9 cellular contexts compared by ENCODE assay signal in genomic region chr7:21939136-21939857, GRCh38. TPM values are rescaled to one million over a fixed set of nuclear protein-coding genes. Genes with fewer than 3 reads are reported as not detected.
DNase-seq lines count a peak whose midpoint lies in the region; ATAC-seq and TF ChIP-seq lines count a peak whose summit lies in the region.
"Had no signal": no experiment of that assay in that cellular context is flagged by ENCODE, and none has a peak within 500 bp of the region (broad histone marks: within the 10 kb centered on the region; RNA-seq: fewer than 3 reads in every experiment).

No MANE protein-coding gene starts in this region.

- intact Hi-C loops in sciatic nerve (cut with DNase I), result no loop called here

- H3K27me3 ChIP-seq in Peyer's patch, result no peaks in the 10 kb centered on the region
- no peaks in the 10 kb centered on the region for H3K27me3 ChIP-seq in brain microvascular endothelial cell (replicated peaks)

- peak; percentile 61 for DNase-seq in activated naive CD4-positive, alpha-beta T cell treated with anti-CD3 and anti-CD28 coated beads, Interleukin-2, amount 50 U/mL, for 16 hours
- DNase-seq in sciatic nerve (ENCODE audit: low spot score), result no peak
- DNase-seq in Peyer's patch, result no peak
- DNase-seq in HuH-7.5 (ENCODE audit: low spot score), result no peak
- no peak for DNase-seq in brain microvascular endothelial cell

- peak; percentile 62 for ATAC-seq in GM21381 (IDR thresholded peaks at IDR 0.05; ENCODE audit: unreplicated experiment)
- peak; percentile 64 for ATAC-seq in HG03571 (IDR thresholded peaks at IDR 0.05; ENCODE audit: unreplicated experiment)
- peak; percentile 69 for ATAC-seq in sciatic nerve
- ATAC-seq: K562 had no signal

- in situ Hi-C loops in brain microvascular endothelial cell (cut with HindIII; ENCODE audit: low pct_ligation_motif_present, low sequenced_read_pairs), result no loop called here

- no peaks in the 10 kb centered on the region for H3K36me3 ChIP-seq in Peyer's patch
- no peaks in the 10 kb centered on the region for H3K36me3 ChIP-seq in brain microvascular endothelial cell (replicated peaks)

- H3K27ac ChIP-seq in Peyer's patch (no peak overlapping the region), brain microvascular endothelial cell (no peak overlapping the region)

- TF ChIP-seq POLR2A in Peyer's patch (IDR thresholded peaks at IDR 0.05), result no peak

- no peak for TF ChIP-seq CTCF in Peyer's patch (IDR thresholded peaks at IDR 0.05)
- no peak for TF ChIP-seq CTCF in brain microvascular endothelial cell (IDR thresholded peaks at IDR 0.05; ENCODE audit: low read depth, low read length, missing control alignments)

- H3K9me3 ChIP-seq in Peyer's patch, result no peaks in the 10 kb centered on the region

- H3K4me1 ChIP-seq in Peyer's patch, result peaks cover 0 to 9% (median 2%) of the 10 kb centered on the region in 4 donors

- peak overlapping the region; percentile 16; the same call in 1 of the 2 replicates for H3K4me3 ChIP-seq in GM08714 (ENCODE audit: low read length)
- no peak overlapping the region for H3K4me3 ChIP-seq in Peyer's patch
- H3K4me3 ChIP-seq in brain microvascular endothelial cell (ENCODE audit: low read depth, low read length), result no peak overlapping the region
- H3K4me3 ChIP-seq: K562 had no signal

RNA-seq across cellular contexts. Expression of gene CDCA7L, which starts 6.4 kb away (rescaled TPM):
- total RNA-seq in sciatic nerve (15.9 TPM), Peyer's patch (10 to 100 TPM in 3 of 4 donors, 1 to 10 TPM in 1; 6.8 to 51.2 (median 19.8) TPM)
